Comparison of ENCODE assay signal across 8 cellular contexts in genomic region chr2:200964498-200964897, GRCh38. TPM values are rescaled to one million over a fixed set of nuclear protein-coding genes. Genes with fewer than 3 reads are reported as not detected.
A peak's percentile ranks its signal among the peaks of the same experiment; 100 is the strongest.
DNase-seq lines count a peak whose midpoint lies in the region; ATAC-seq, FAIRE-seq and TF ChIP-seq lines count a peak whose summit lies in the region.

No MANE protein-coding gene starts in this region.

- no peak for DNase-seq in GM18507 (ENCODE audit: extremely low spot score, insufficient read length, low read depth)
- DNase-seq in Panc1 (ENCODE audit: low read depth, low spot score): no peak
- DNase-seq in esophagus squamous epithelium (lab: John Stamatoyannopoulos, UW): no peak
- DNase-seq in retinal pigment epithelial cell (ENCODE audit: low read depth): no peak
- no peak for DNase-seq in SHP77 treated with DMSO at 0.1 percent for 48 hours (lab: John Stamatoyannopoulos, UW)

- H3K27me3 ChIP-seq in Panc1 (ENCODE audit: control insufficient read depth, insufficient read depth, low read length) (no peaks in the 10 kb centered on the region), esophagus squamous epithelium (no peaks in the 10 kb centered on the region)

- H3K4me1 ChIP-seq in Panc1 (ENCODE audit: control insufficient read depth, insufficient read depth, low read length) (peaks cover 10% of the 10 kb centered on the region), esophagus squamous epithelium (peaks cover 13 to 67% (median 30%) of the 10 kb centered on the region in 3 donors)

- H3K9me3 ChIP-seq in Panc1 (ENCODE audit: control insufficient read depth, insufficient read depth, low read depth, low read length): no peaks in the 10 kb centered on the region
- no peaks in the 10 kb centered on the region for H3K9me3 ChIP-seq in esophagus squamous epithelium

- CTCF ChIA-PET in Panc1 (lab: Charles Lee): interaction anchor here (0.6 to 1.4 kb wide), 2 partner anchors 104 to 335 kb away, joined by 5 to 8 read pairs; no protein-coding TSS in a partner anchor

- H3K27ac ChIP-seq in Panc1 (ENCODE audit: low read length) (peak overlapping the region; percentile 94), esophagus squamous epithelium (peak overlapping the region in 3 of 4 donors; percentile 90 to 95 (median 94))

- ATAC-seq in Panc1 (no peak), GM19463 (IDR thresholded peaks at IDR 0.05; ENCODE audit: unreplicated experiment) (no peak), HG03139 (IDR thresholded peaks at IDR 0.05; ENCODE audit: unreplicated experiment) (no peak), GM19324 (IDR thresholded peaks at IDR 0.05; ENCODE audit: low FRiP score, unreplicated experiment) (no peak)

- no peak for TF ChIP-seq CTCF in Panc1 (IDR thresholded peaks at IDR 0.05)
- TF ChIP-seq CTCF in esophagus squamous epithelium (IDR thresholded peaks at IDR 0.05): no peak
- TF ChIP-seq CTCF in retinal pigment epithelial cell (conservative IDR thresholded peaks at IDR 0.05; ENCODE audit: low read depth, low read length): no peak

- in situ Hi-C loops in Panc1 (cut with HindIII; ENCODE audit: low pct_unique_long_range_greater_than_20kb, low sequenced_read_pairs): no loop called here

- TF ChIP-seq POLR2A in esophagus squamous epithelium (IDR thresholded peaks at IDR 0.05): no peak

- POLR2A ChIA-PET in Panc1 (lab: Charles Lee): interaction anchor here (0.6 kb wide), 2 partner anchors 10 to 436 kb away, joined by 4 to 6 read pairs; no protein-coding TSS in a partner anchor

- intact Hi-C loops in Panc1 (cut with micrococcal nuclease; ENCODE audit: unreplicated experiment) (loop anchor here (5.0 kb wide), 1 partner anchor 103 kb away; no protein-coding TSS in a partner anchor), esophagus squamous epithelium (cut with DNase I) (no loop called here)

- 69 to 77% methylated on average over 6 of the region's 6 CpGs for whole genome bisulfite sequencing in esophagus squamous epithelium, 2 donors

- H3K36me3 ChIP-seq in Panc1 (ENCODE audit: control insufficient read depth, insufficient read depth, low read length) (peaks cover 2% of the 10 kb centered on the region; the same call in 1 of the 2 replicates), esophagus squamous epithelium (no peaks in the 10 kb centered on the region)

- H3K4me3 ChIP-seq in Panc1 (ENCODE audit: low read depth in 2 of 2, low read length in 2 of 2): peak overlapping the region; percentile 81 to 98
- peak overlapping the region; percentile 81 to 99 (median 91) for H3K4me3 ChIP-seq in esophagus squamous epithelium
- peak overlapping the region; percentile 87 for H3K4me3 ChIP-seq in retinal pigment epithelial cell (ENCODE audit: low read length)

- FAIRE-seq in GM18507 (lab: Jason Lieb, UNC): peak; percentile 24

- BruUV-seq in Panc1 (replicated peaks; lab: Mats Ljungman, UMichigan): TSS peak; percentile 96

RNA-seq across cellular contexts. Expression of gene ORC2, which starts 1.0 kb away (rescaled TPM):
- total RNA-seq in Panc1 (2021; ENCODE audit: unreplicated experiment) (41.8 TPM), esophagus squamous epithelium (10 to 100 TPM in 3 of 4 donors, 1 to 10 TPM in 1; 6.2 to 22.5 (median 12.9) TPM)
- 17.7 TPM for polyA plus RNA-seq in Panc1 (2012; ENCODE audit: insufficient read length)
